In the genomic region with DNA sequence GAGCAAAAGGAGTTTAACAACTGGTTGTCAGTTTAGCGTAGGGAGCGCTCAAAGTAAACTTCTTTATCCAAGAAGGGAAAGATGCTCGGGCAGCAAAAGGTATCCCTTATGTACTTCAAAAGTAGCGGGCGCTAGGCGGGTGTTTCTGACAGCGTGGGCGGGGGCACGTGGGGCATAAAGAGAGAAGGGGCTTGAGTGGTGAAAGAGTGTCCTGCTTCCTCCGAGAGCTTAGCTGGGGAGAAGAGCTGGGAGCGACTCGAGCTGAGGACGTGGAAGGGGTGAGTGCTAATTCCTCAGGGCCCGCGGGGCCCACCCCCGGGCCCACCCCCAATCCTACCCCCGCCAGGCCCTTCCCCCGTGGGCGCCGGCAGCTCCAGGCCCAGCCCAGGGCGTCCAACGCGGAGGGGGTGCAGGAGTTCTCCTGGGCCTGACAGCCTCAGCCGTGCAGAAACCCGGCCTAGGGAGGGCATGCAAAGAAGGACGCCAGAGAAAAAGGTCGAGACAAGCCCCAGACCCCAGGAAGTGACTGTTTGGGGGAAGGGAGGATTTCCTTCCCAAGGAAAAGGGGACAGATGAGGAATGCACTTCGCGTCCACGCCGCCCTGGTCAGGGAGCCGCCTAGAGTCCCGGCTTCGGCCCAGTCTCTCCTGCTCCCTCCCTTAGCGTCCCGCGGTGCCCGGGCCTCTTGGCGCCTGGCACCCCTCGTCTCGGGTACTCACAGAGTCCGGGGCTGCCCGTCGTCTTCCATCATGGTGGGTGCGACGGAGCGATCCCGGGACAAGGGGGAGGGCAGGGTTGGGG, we compare ENCODE assay signal across 8 cellular contexts. TPM values are rescaled to one million over a fixed set of nuclear protein-coding genes. Genes with fewer than 3 reads are reported as not detected.
DNase-seq lines count a peak whose midpoint lies in the region; ATAC-seq and TF ChIP-seq lines count a peak whose summit lies in the region.

No MANE protein-coding gene starts in this region.

- peak overlapping the region; percentile 83 for H3K4me3 Mint-ChIP-seq in activated naive CD8-positive, alpha-beta T cell treated with anti-CD3 and anti-CD28 coated beads for 36 hours

- H3K4me3 ChIP-seq in SJSA1 (peak overlapping the region; percentile 71), heart right ventricle (peak overlapping the region; percentile 72 to 94 (median 86)), psoas muscle (peak overlapping the region; percentile 91), uterus (peak overlapping the region; percentile 82 to 86)

- H3K4me1 Mint-ChIP-seq in activated naive CD8-positive, alpha-beta T cell treated with anti-CD3 and anti-CD28 coated beads for 36 hours, result peaks cover 46% of the 10 kb centered on the region

- intact Hi-C loops in heart right ventricle (cut with DNase I), result loop anchor here in 6 of 10 donors (2.0 to 10.0 kb wide), 9 partner anchors 55 to 421 kb away; partner anchors contain the start of genes BAG3 (in 4 of the 6), MCMBP (in 2 of the 6), INPP5F (in 1 of the 6) and PRDX3 (in 1 of the 6)
- intact Hi-C loops in psoas muscle (cut with DNase I), result loop anchor here in 1 of 2 donors (5.0 kb wide), 1 partner anchor 56 kb away; the partner anchor contains the start of gene BAG3
- intact Hi-C loops in uterus (cut with DNase I; ENCODE audit: low total_unique reads), result loop anchor here (5.0 kb wide), 1 partner anchor 56 kb away; the partner anchor contains the start of gene BAG3

- peaks cover 2% of the 10 kb centered on the region for H3K9me3 Mint-ChIP-seq in activated naive CD8-positive, alpha-beta T cell treated with anti-CD3 and anti-CD28 coated beads for 36 hours

- ATAC-seq in HG02943 (IDR thresholded peaks at IDR 0.05; ENCODE audit: low read depth, unreplicated experiment) (peak; percentile 5), heart right ventricle (peak; percentile 45 to 76 (median 54)), psoas muscle (peak; percentile 33 to 58 (median 46)), HG03565 (IDR thresholded peaks at IDR 0.05; ENCODE audit: unreplicated experiment) (no peak)

- H3K9me3 ChIP-seq in SJSA1 (replicated peaks) (no peaks in the 10 kb centered on the region), heart right ventricle (peaks cover 0 to 4% (median 0%) of the 10 kb centered on the region in 11 donors), psoas muscle (no peaks in the 10 kb centered on the region), uterus (no peaks in the 10 kb centered on the region)

- peaks cover 51% of the 10 kb centered on the region for H3K36me3 Mint-ChIP-seq in activated naive CD8-positive, alpha-beta T cell treated with anti-CD3 and anti-CD28 coated beads for 36 hours

- peak; percentile 63 for DNase-seq in GM13976 (ENCODE audit: low spot score)
- peak; percentile 53 to 54 for DNase-seq in SJSA1 (ENCODE audit: low read depth in 1 of 2, low spot score in 2 of 2)
- DNase-seq in activated naive CD8-positive, alpha-beta T cell treated with anti-CD3 and anti-CD28 coated beads for 36 hours, result peak; percentile 74
- peak; percentile 43 to 49 for DNase-seq in heart right ventricle
- peak; percentile 52 to 69 for DNase-seq in psoas muscle
- DNase-seq in uterus, result peak; percentile 38 to 52

- in situ Hi-C loops in GM13976 (cut with MboI; ENCODE audit: low sequenced_read_pairs, unreplicated experiment), result no loop called here

- H3K27ac ChIP-seq in SJSA1, result peak overlapping the region; percentile 90
- H3K27ac ChIP-seq in heart right ventricle, result peak overlapping the region; percentile 92 to 99 (median 98)
- peak overlapping the region; percentile 98 for H3K27ac ChIP-seq in psoas muscle
- H3K27ac ChIP-seq in uterus, result peak overlapping the region; percentile 97 to 99

- H3K36me3 ChIP-seq in SJSA1 (peaks cover 27% of the 10 kb centered on the region), heart right ventricle (peaks cover 0 to 16% (median 0%) of the 10 kb centered on the region in 9 donors), psoas muscle (ENCODE audit: insufficient read depth in 1 of 2, low read depth in 1 of 2) (peaks cover 0 to 2% of the 10 kb centered on the region in 2 donors), uterus (no peaks in the 10 kb centered on the region)

- no peak for TF ChIP-seq CTCF in GM13976 (IDR thresholded peaks at IDR 0.05; ENCODE audit: borderline replicate concordance, control extremely low read depth, extremely low read depth, insufficient read depth, missing control alignments)
- no peak for TF ChIP-seq CTCF in heart right ventricle (IDR thresholded peaks at IDR 0.05)
- no peak for TF ChIP-seq CTCF in psoas muscle (IDR thresholded peaks at IDR 0.05)
- no peak for TF ChIP-seq CTCF in uterus (IDR thresholded peaks at IDR 0.05)

- H3K27me3 ChIP-seq in SJSA1 (replicated peaks) (no peaks in the 10 kb centered on the region), heart right ventricle (no peaks in the 10 kb centered on the region), psoas muscle (ENCODE audit: insufficient read depth in 3 of 3, low read length in 2 of 3) (no peaks in the 10 kb centered on the region), uterus (no peaks in the 10 kb centered on the region)

- H3K27me3 Mint-ChIP-seq in activated naive CD8-positive, alpha-beta T cell treated with anti-CD3 and anti-CD28 coated beads for 36 hours, result no peaks in the 10 kb centered on the region

- TF ChIP-seq POLR2A in uterus (IDR thresholded peaks at IDR 0.05), result no peak

- peaks cover 20% of the 10 kb centered on the region for H3K4me1 ChIP-seq in SJSA1 (replicated peaks)
- peaks cover 3 to 56% (median 49%) of the 10 kb centered on the region in 9 donors for H3K4me1 ChIP-seq in heart right ventricle
- H3K4me1 ChIP-seq in psoas muscle, result peaks cover 49% of the 10 kb centered on the region
- peaks cover 3 to 10% of the 10 kb centered on the region in 2 donors for H3K4me1 ChIP-seq in uterus

- peak overlapping the region; percentile 96 for H3K27ac Mint-ChIP-seq in activated naive CD8-positive, alpha-beta T cell treated with anti-CD3 and anti-CD28 coated beads for 36 hours

- 0% methylated on average over 47 to 48 of the region's 48 CpGs for WGBS in heart right ventricle, 2 donors
- WGBS in psoas muscle, 3 donors, result 0 to 1% (median 0%) methylated on average over 31 to 48 of the region's 48 CpGs

RNA-seq across cellular contexts. Expression of gene TIAL1, which starts 0.8 kb away (rescaled TPM):
- total RNA-seq in SJSA1 (2014; rRNA removed; shearing (Covaris generic)), result 22.9 and 47.8 TPM in 2 replicates
- 100 to 1,000 TPM; 212 to 215 TPM for total RNA-seq in activated naive CD8-positive, alpha-beta T cell treated with anti-CD3 and anti-CD28 coated beads for 36 hours
- total RNA-seq in heart right ventricle (10 to 100 TPM; 65.3 to 94.6 (median 70.7) TPM), psoas muscle (100 to 1,000 TPM in 1 of 4 donors, 10 to 100 TPM in 3; 57.7 to 106 (median 81.8) TPM), uterus (100 to 1,000 TPM in 3 of 4 donors, 10 to 100 TPM in 1; 31.8 to 177 (median 143) TPM)
- polyA plus RNA-seq in heart right ventricle (10 to 100 TPM; 35.9 to 40.7 TPM), psoas muscle (10 to 100 TPM; 38.2 to 92.6 (median 54.5) TPM)

RNA-seq across cellular contexts. Expression of gene RGS10, which starts 53.4 kb away (rescaled TPM):
- 9.7 and 27.7 TPM in 2 replicates for total RNA-seq in SJSA1 (2014; rRNA removed; shearing (Covaris generic))
- total RNA-seq in activated naive CD8-positive, alpha-beta T cell treated with anti-CD3 and anti-CD28 coated beads for 36 hours, result 100 to 1,000 TPM; 273 to 294 TPM
- total RNA-seq in heart right ventricle (10 to 100 TPM in 1 of 10 donors, 1 to 10 TPM in 9; 1.9 to 16.5 (median 3.6) TPM), psoas muscle (10 to 100 TPM in 3 of 4 donors, 1 to 10 TPM in 1; 5.7 to 28.4 (median 12.6) TPM), uterus (100 to 1,000 TPM in 1 of 4 donors, 10 to 100 TPM in 3; 29.1 to 165 (median 64.1) TPM)
- polyA plus RNA-seq in heart right ventricle (1 to 10 TPM; 8.4 to 9.0 TPM), psoas muscle (1 to 10 TPM; 4.2 to 9.5 (median 7.4) TPM)

RNA-seq across cellular contexts. Expression of gene BAG3, which starts 55.3 kb away (rescaled TPM):
- 12.6 and 19.7 TPM in 2 replicates for total RNA-seq in SJSA1 (2014; rRNA removed; shearing (Covaris generic))
- 10 to 100 TPM; 15.3 to 17.5 TPM for total RNA-seq in activated naive CD8-positive, alpha-beta T cell treated with anti-CD3 and anti-CD28 coated beads for 36 hours
- total RNA-seq in heart right ventricle (100 to 1,000 TPM; 115 to 191 (median 145) TPM), psoas muscle (100 to 1,000 TPM; 354 to 855 (median 486) TPM), uterus (10 to 100 TPM in 3 of 4 donors, 1 to 10 TPM in 1; 6.6 to 44.1 (median 22.4) TPM)
- polyA plus RNA-seq in heart right ventricle (100 to 1,000 TPM in 1 of 2 donors, 10 to 100 TPM in 1; 42.5 to 193 TPM), psoas muscle (100 to 1,000 TPM; 283 to 571 (median 364) TPM)
